ENCODE assay signal across 27 cellular contexts in the genomic region with DNA sequence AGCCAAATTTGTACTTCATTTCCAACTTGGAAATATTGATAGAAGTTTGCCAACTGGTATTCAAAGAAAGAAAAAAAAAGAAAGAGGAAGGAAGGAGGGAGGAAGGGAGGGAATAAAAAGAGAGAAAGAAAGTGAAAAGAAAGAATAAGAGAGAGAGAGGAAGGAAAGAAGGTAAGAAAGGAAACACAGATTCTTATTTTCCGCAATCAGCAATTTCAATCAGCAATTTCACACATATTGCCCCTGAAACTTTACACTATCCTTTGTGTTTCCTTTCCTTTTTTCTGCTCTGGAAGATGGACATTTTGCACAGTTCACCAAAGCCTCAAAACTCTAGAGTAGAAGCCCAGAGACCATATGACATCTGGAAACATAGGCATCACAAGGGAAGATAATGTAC.
DNase-seq lines count a peak whose midpoint lies in the region; ATAC-seq, FAIRE-seq and TF ChIP-seq lines count a peak whose summit lies in the region.
"Had no signal": no experiment of that assay in that cellular context is flagged by ENCODE, and none has a peak within 500 bp of the region (broad histone marks: within the 10 kb centered on the region; RNA-seq: fewer than 3 reads in every experiment).

No MANE protein-coding gene starts in this region.

- H3K4me1 Mint-ChIP-seq in chondrocyte (ENCODE audit: low read depth) (peaks cover 39% of the 10 kb centered on the region), progenitor cell of endocrine pancreas (ENCODE audit: low read depth) (no peaks in the 10 kb centered on the region), endothelial cell (ENCODE audit: unreplicated experiment) (no peaks in the 10 kb centered on the region)
- H3K4me1 Mint-ChIP-seq: B cell had no signal

- H3K36me3 ChIP-seq in IMR-90 (ENCODE audit: control insufficient read depth, insufficient read depth, low read length) = no peaks in the 10 kb centered on the region
- H3K36me3 ChIP-seq: BLaER1 treated with 17β-estradiol and CSF1 and Interleukin-3, amounts not matched to agents 10 nM and 100 nM had no signal

- TF ChIP-seq RAD21 in A549 (conservative IDR thresholded peaks at IDR 0.05 in 1 of 2, IDR thresholded peaks at IDR 0.05 in 1 of 2) (no peak), IMR-90 (IDR thresholded peaks at IDR 0.05; ENCODE audit: low read length) (no peak)

- no peak overlapping the region for H3K23ac ChIP-seq in IMR-90 (ENCODE audit: low read depth, low read length)

- H4K8ac ChIP-seq in IMR-90 (ENCODE audit: low read depth in 2 of 2, low read length in 2 of 2) = no peak overlapping the region; a peak in 1 of 4 replicates

- dilution Hi-C loops in IMR-90 (cut with HindIII; ENCODE audit: low sequenced_read_pairs, unreplicated experiment) = no loop called here

- H3K9me3 ChIP-seq in A549 (no peaks in the 10 kb centered on the region), IMR-90 (ENCODE audit: control insufficient read depth, insufficient read depth, low read length) (no peaks in the 10 kb centered on the region)
- H3K9me3 ChIP-seq: BLaER1 treated with 17β-estradiol and CSF1 and Interleukin-3, amounts not matched to agents 10 nM and 100 nM; Caco-2 had no signal

- H2BK5ac ChIP-seq in IMR-90 (ENCODE audit: low read depth, low read length, poor library complexity, severe bottlenecking) = no peak overlapping the region

- DNase-seq in A549 (ENCODE audit: low read depth in 1 of 2, low spot score in 1 of 2) (no peak), IMR-90 (no peak), chondrocyte (ENCODE audit: low spot score) (no peak), progenitor cell of endocrine pancreas (ENCODE audit: low spot score, unreplicated experiment) (no peak), DMS114 treated with DMSO at 0.1 percent for 48 hours (lab: John Stamatoyannopoulos, UW; ENCODE audit: unreplicated experiment) (no peak), endothelial cell (ENCODE audit: low spot score) (no peak)
- DNase-seq: 8988T; AML-193; Caco-2; Calu3; CD4-positive, alpha-beta T cell; CD8-positive, alpha-beta T cell; DMS153; DMS53; DMS79; DND-41; EL; GDM1 had no signal

- no peak overlapping the region for H2BK120ac ChIP-seq in IMR-90 (ENCODE audit: low read depth, low read length)

- ATAC-seq in A549 (no peak), IMR-90 (ENCODE audit: low read depth) (peak; percentile 29; the same call in 1 of the 2 replicates), HG03565 (IDR thresholded peaks at IDR 0.05; ENCODE audit: unreplicated experiment) (no peak)
- ATAC-seq: CD8-positive, alpha-beta T cell; GM12878 had no signal

- no peak overlapping the region for H3K56ac ChIP-seq in IMR-90 (ENCODE audit: extremely low read depth, insufficient read depth, low read length)

- TF ChIP-seq CTCF in A549 (IDR thresholded peaks at IDR 0.05) (no peak), IMR-90 (conservative IDR thresholded peaks at IDR 0.05; ENCODE audit: low read depth, low read length) (no peak), chondrocyte (IDR thresholded peaks at IDR 0.05) (no peak), progenitor cell of endocrine pancreas (IDR thresholded peaks at IDR 0.05; ENCODE audit: unreplicated experiment) (no peak), endothelial cell (IDR thresholded peaks at IDR 0.05; ENCODE audit: unreplicated experiment) (no peak)

- TF ChIP-seq POLR2A in A549 (IDR thresholded peaks at IDR 0.05; ENCODE audit: low read length) (no peak), IMR-90 (IDR thresholded peaks at IDR 0.05; ENCODE audit: low read depth, low read length) (no peak)

- POLR2A ChIA-PET in A549 (lab: Yijun Ruan, JAX) (no interaction called here), IMR-90 (lab: Charles Lee; ENCODE audit: unreplicated experiment) (no interaction called here)

- TF ChIP-seq EP300 in A549 (IDR thresholded peaks at IDR 0.05) = no peak

- H4K5ac ChIP-seq in IMR-90 (ENCODE audit: low read depth, low read length) = no peak overlapping the region

- H3K4me1 ChIP-seq in A549 (no peaks in the 10 kb centered on the region), IMR-90 (ENCODE audit: control insufficient read depth, insufficient read depth, low read length) (no peaks in the 10 kb centered on the region)
- H3K4me1 ChIP-seq: Caco-2 had no signal

- H2BK20ac ChIP-seq in IMR-90 (ENCODE audit: low read depth, low read length) = no peak overlapping the region

- H2AFZ ChIP-seq in IMR-90 (replicated peaks; ENCODE audit: low read length, poor library complexity) = no peak overlapping the region

- CTCF ChIA-PET in A549 (lab: Yijun Ruan, JAX) = no interaction called here
- CTCF ChIA-PET in IMR-90 (lab: Yijun Ruan, JAX) = no interaction called here

- no peaks in the 10 kb centered on the region for H3K9me1 ChIP-seq in IMR-90 (ENCODE audit: insufficient read depth, low read length)

- H4K91ac ChIP-seq in IMR-90 (ENCODE audit: insufficient read depth, low read depth, low read length) = no peak overlapping the region

- no peak overlapping the region for H3K4me3 ChIP-seq in A549
- no peak overlapping the region for H3K4me3 ChIP-seq in IMR-90 (ENCODE audit: insufficient read depth, low read depth, low read length)
- H3K4me3 ChIP-seq: BLaER1 treated with 17β-estradiol and CSF1 and Interleukin-3, amounts not matched to agents 10 nM and 100 nM; GM12878 had no signal

- H2BK15ac ChIP-seq in IMR-90 (ENCODE audit: low read depth, low read length) = no peak overlapping the region

- H2AK9ac ChIP-seq in IMR-90 (replicated peaks; ENCODE audit: low read depth, low read length, poor library complexity) = no peak overlapping the region

- H3K27ac Mint-ChIP-seq in chondrocyte (ENCODE audit: unreplicated experiment) = peak overlapping the region; percentile 72
- peak overlapping the region; percentile 60 for H3K27ac Mint-ChIP-seq in progenitor cell of endocrine pancreas
- no peak overlapping the region for H3K27ac Mint-ChIP-seq in endothelial cell (ENCODE audit: unreplicated experiment)
- H3K27ac Mint-ChIP-seq: B cell; CD4-positive, alpha-beta T cell; CD8-positive, alpha-beta T cell had no signal

- no peak overlapping the region for H3K4me3 Mint-ChIP-seq in chondrocyte (ENCODE audit: unreplicated experiment)
- no peak overlapping the region for H3K4me3 Mint-ChIP-seq in progenitor cell of endocrine pancreas (ENCODE audit: low read depth)
- H3K4me3 Mint-ChIP-seq in endothelial cell (ENCODE audit: unreplicated experiment) = no peak overlapping the region
- H3K4me3 Mint-ChIP-seq: B cell; CD4-positive, alpha-beta T cell; CD8-positive, alpha-beta T cell had no signal

- no peaks in the 10 kb centered on the region for H3K79me1 ChIP-seq in IMR-90 (ENCODE audit: low read depth in 1 of 2, low read length in 2 of 2)

- H3K14ac ChIP-seq in IMR-90 (replicated peaks; ENCODE audit: low read depth, low read length) = no peak overlapping the region

- H3K4me2 ChIP-seq in A549 (no peak overlapping the region), IMR-90 (ENCODE audit: low read depth, low read length) (no peak overlapping the region)

- WGBS in A549 (ENCODE audit: missing lambda C conversion rate) = 41% methylated on average over 1 of the region's 1 CpG
- no CpG with 5 or more reads among the region's 1 CpG for whole genome bisulfite sequencing in IMR-90 (ENCODE audit: extremely low coverage in 2 of 2, insufficient read length in 1 of 2), 2 experiments

- no peak overlapping the region for H3K18ac ChIP-seq in IMR-90 (ENCODE audit: low read depth, low read length)

- no peak overlapping the region for H3K4ac ChIP-seq in IMR-90 (ENCODE audit: low read depth, low read length)

- H3K27me3 Mint-ChIP-seq in chondrocyte (ENCODE audit: low read depth) (no peaks in the 10 kb centered on the region), progenitor cell of endocrine pancreas (no peaks in the 10 kb centered on the region), endothelial cell (ENCODE audit: unreplicated experiment) (no peaks in the 10 kb centered on the region)
- H3K27me3 Mint-ChIP-seq: B cell; CD4-positive, alpha-beta T cell had no signal

- no peaks in the 10 kb centered on the region for H3K9me3 Mint-ChIP-seq in chondrocyte (ENCODE audit: low read depth)
- H3K9me3 Mint-ChIP-seq in progenitor cell of endocrine pancreas (ENCODE audit: low read depth) = no peaks in the 10 kb centered on the region
- H3K9me3 Mint-ChIP-seq in endothelial cell (ENCODE audit: unreplicated experiment) = no peaks in the 10 kb centered on the region
- H3K9me3 Mint-ChIP-seq: CD4-positive, alpha-beta T cell had no signal

- H3K36me3 Mint-ChIP-seq in chondrocyte (ENCODE audit: low read depth) (no peaks in the 10 kb centered on the region), progenitor cell of endocrine pancreas (ENCODE audit: insufficient read depth) (no peaks in the 10 kb centered on the region), endothelial cell (ENCODE audit: low read depth, unreplicated experiment) (no peaks in the 10 kb centered on the region)
- H3K36me3 Mint-ChIP-seq: CD8-positive, alpha-beta T cell had no signal

- H3K27me3 ChIP-seq in IMR-90 (ENCODE audit: control insufficient read depth, insufficient read depth, low read length) = no peaks in the 10 kb centered on the region
- H3K27me3 ChIP-seq: BLaER1 treated with 17β-estradiol and CSF1 and Interleukin-3, amounts not matched to agents 10 nM and 100 nM had no signal

- in situ Hi-C loops in IMR-90 (cut with MboI; ENCODE audit: low sequenced_read_pairs) = no loop called here

- H3K27ac ChIP-seq in A549 (no peak overlapping the region), IMR-90 (ENCODE audit: insufficient read depth, low read length) (no peak overlapping the region)
- H3K27ac ChIP-seq: BLaER1 treated with 17β-estradiol and CSF1 and Interleukin-3, amounts not matched to agents 10 nM and 100 nM; C4-2B had no signal

- no peak overlapping the region for H3K9ac ChIP-seq in IMR-90 (ENCODE audit: low read depth, low read length)
- H3K9ac ChIP-seq: BLaER1 treated with 17β-estradiol and CSF1 and Interleukin-3, amounts not matched to agents 10 nM and 100 nM had no signal

- BruUV-seq in IMR-90 (replicated peaks; lab: Mats Ljungman, UMichigan) = no TSS peak

- intact Hi-C loops in IMR-90 (cut with micrococcal nuclease) = no loop called here

- H2AK5ac ChIP-seq in IMR-90 (ENCODE audit: low read depth, low read length) = no peak overlapping the region

- no peak for FAIRE-seq in A549 (lab: Jason Lieb, UNC)
- FAIRE-seq: A204.1, D721Med, GM12878, GM12892, GM18507 had no signal

- H4K20me1 ChIP-seq in IMR-90 (ENCODE audit: insufficient read depth, low read length) = no peaks in the 10 kb centered on the region
- H4K20me1 ChIP-seq: BLaER1 treated with 17β-estradiol and CSF1 and Interleukin-3, amounts not matched to agents 10 nM and 100 nM had no signal

TF ChIP-seq in A549, 52 proteins besides CTCF, POLR2A, EP300 and RAD21 (continues in another document):
- peak; percentile 5 for TF ChIP-seq MAFK (IDR thresholded peaks at IDR 0.05; ENCODE audit: partially characterized antibody)
- TF ChIP-seq TP53 (CRISPR knock-in tag; IDR thresholded peaks at IDR 0.05) = no peak
- TF ChIP-seq CHD2 (IDR thresholded peaks at IDR 0.05; ENCODE audit: low read length, partially characterized antibody) = no peak
- no peak for TF ChIP-seq MYC (IDR thresholded peaks at IDR 0.05; ENCODE audit: borderline replicate concordance, low read length)

TF ChIP-seq in IMR-90, 13 proteins besides CTCF, POLR2A, EP300 and RAD21 (continues in another document):
- TF ChIP-seq RFX5 (IDR thresholded peaks at IDR 0.05; ENCODE audit: low read depth, low read length) (no peak), MAZ (IDR thresholded peaks at IDR 0.05; ENCODE audit: borderline replicate concordance, low read depth, low read length) (no peak)
